In genomic region chr19:2034729-2035589, GRCh38 we compare ENCODE assay signal across 8 cellular contexts. TPM values are rescaled to one million over a fixed set of nuclear protein-coding genes. Genes with fewer than 3 reads are reported as not detected.
DNase-seq lines count a peak whose midpoint lies in the region; ATAC-seq and TF ChIP-seq lines count a peak whose summit lies in the region.

No MANE protein-coding gene starts in this region.

- H3K4me1 ChIP-seq in vagina = peaks cover 46% of the 10 kb centered on the region

- TF ChIP-seq POLR2A in vagina (IDR thresholded peaks at IDR 0.05) = no peak

- H3K27ac ChIP-seq in vagina = peak overlapping the region; percentile 97

- TF ChIP-seq CTCF in GM12864 (IDR thresholded peaks at IDR 0.05; ENCODE audit: low read depth, low read length, missing control alignments) = no peak
- no peak for TF ChIP-seq CTCF in vagina (IDR thresholded peaks at IDR 0.05)

- DNase-seq in GM12864 (ENCODE audit: low read depth) (peak; percentile 54), SHP77 treated with DMSO at 0.1 percent for 48 hours (lab: John Stamatoyannopoulos, UW) (peak; percentile 84), astrocyte of the hippocampus (ENCODE audit: low read depth, low spot score) (peak; percentile 42), mucosa of gallbladder (ENCODE audit: low spot score) (peak; percentile 72), vagina (ENCODE audit: extremely low spot score in 2 of 2) (no peak), NCI-H1048 (lab: John Stamatoyannopoulos, UW) (no peak)

- intact Hi-C loops in vagina (cut with DNase I) = no loop called here

- peaks cover 0 to 22% of the 10 kb centered on the region in 2 donors for H3K36me3 ChIP-seq in vagina

- peaks cover 8% of the 10 kb centered on the region for H3K9me3 ChIP-seq in vagina

- no peaks in the 10 kb centered on the region for H3K27me3 ChIP-seq in vagina

- ATAC-seq in HG02571 (IDR thresholded peaks at IDR 0.05; ENCODE audit: unreplicated experiment) = no peak
- ATAC-seq in HG03378 (IDR thresholded peaks at IDR 0.05; ENCODE audit: unreplicated experiment) = no peak

- no peak overlapping the region for H3K4me3 ChIP-seq in GM12864 (ENCODE audit: low read depth, low read length)
- H3K4me3 ChIP-seq in vagina = no peak overlapping the region

RNA-seq across cellular contexts. Expression of gene MKNK2, which starts 16.1 kb away (rescaled TPM):
- total RNA-seq in mucosa of gallbladder (246 TPM), vagina (185 TPM)

RNA-seq across cellular contexts. Expression of gene BTBD2, which starts 19.4 kb away (rescaled TPM):
- total RNA-seq in mucosa of gallbladder = 92.2 TPM
- total RNA-seq in vagina = 81.5 TPM

Comparison
In these comparisons a context has a peak if more than half of its experiments do, and no peak if none do; other contexts are left out.
1. DNase-seq: peak in GM12864 (single experiment), SHP77 treated with DMSO at 0.1 percent for 48 hours (single experiment), astrocyte of the hippocampus (single experiment) and mucosa of gallbladder (single experiment); none in vagina (0 of 2) and NCI-H1048 (single experiment).